In the genomic region with DNA sequence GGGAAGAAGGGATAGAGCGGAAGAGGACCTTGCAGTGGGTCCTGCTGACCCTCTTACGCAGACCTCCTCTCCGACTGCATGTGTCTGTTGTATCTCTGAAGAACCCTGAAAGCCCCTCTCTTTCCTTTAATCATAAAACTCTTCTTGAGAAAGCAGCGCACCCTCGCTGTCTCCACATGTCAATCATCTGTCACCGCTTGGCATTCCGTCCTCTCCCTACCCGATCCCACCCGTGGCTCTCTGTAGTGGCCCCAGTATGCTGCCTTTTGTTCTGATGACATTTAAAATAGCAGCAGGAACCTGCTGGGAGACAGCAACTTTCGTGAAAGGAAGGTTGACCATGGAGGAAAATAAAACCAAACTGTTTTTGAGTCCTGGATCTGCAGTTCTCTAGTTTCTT, we compare ENCODE assay signal across 23 cellular contexts.
"Had no signal": no experiment of that assay in that cellular context is flagged by ENCODE, and none has a peak within 500 bp of the region (broad histone marks: within the 10 kb centered on the region; RNA-seq: fewer than 3 reads in every experiment).

No MANE protein-coding gene starts in this region.

- H3K4me1 ChIP-seq: esophagus muscularis mucosa, esophagus squamous epithelium, foreskin keratinocyte, gastrocnemius medialis, gastroesophageal sphincter, heart left ventricle, heart right ventricle had no signal

- H3K27me3 Mint-ChIP-seq: dendritic cell treated with granulocyte-macrophage colony-stimulating factor and Interleukin-4, amounts not matched to agents 40 ng/mL and 50 ng/mL, for 4 days had no signal

- H3K27ac ChIP-seq: coronary artery, dorsolateral prefrontal cortex, epithelial cell of prostate, esophagus muscularis mucosa, esophagus squamous epithelium, foreskin keratinocyte, gastrocnemius medialis, gastroesophageal sphincter, heart left ventricle, heart right ventricle had no signal

- H3K27me3 ChIP-seq: esophagus squamous epithelium, foreskin keratinocyte had no signal

- H3K4me3 ChIP-seq: coronary artery, dorsolateral prefrontal cortex, esophagus muscularis mucosa, esophagus squamous epithelium, gastrocnemius medialis, gastroesophageal sphincter, heart left ventricle, heart right ventricle had no signal

- H3K9me3 ChIP-seq: esophagus squamous epithelium, gastrocnemius medialis had no signal

- ATAC-seq: effector memory CD8-positive, alpha-beta T cell; esophagus mucosa; foreskin keratinocyte; gastrocnemius medialis; gastroesophageal sphincter; heart left ventricle; heart right ventricle had no signal

- H3K36me3 ChIP-seq: esophagus muscularis mucosa, esophagus squamous epithelium, gastrocnemius medialis, gastroesophageal sphincter, heart left ventricle, heart right ventricle had no signal

- H3K4me3 Mint-ChIP-seq: dendritic cell treated with granulocyte-macrophage colony-stimulating factor and Interleukin-4, amounts not matched to agents 40 ng/mL and 50 ng/mL, for 4 days; effector memory CD8-positive, alpha-beta T cell; endodermal cell had no signal

- H3K27ac Mint-ChIP-seq: dendritic cell treated with granulocyte-macrophage colony-stimulating factor and Interleukin-4, amounts not matched to agents 40 ng/mL and 50 ng/mL, for 4 days; effector memory CD8-positive, alpha-beta T cell; endodermal cell had no signal

- H3K4me1 Mint-ChIP-seq: endodermal cell had no signal

- H3K9me3 Mint-ChIP-seq: dendritic cell treated with granulocyte-macrophage colony-stimulating factor and Interleukin-4, amounts not matched to agents 40 ng/mL and 50 ng/mL, for 4 days had no signal

- DNase-seq: cortex of kidney; dermis blood vessel endothelial cell; dorsolateral prefrontal cortex; effector CD4-positive, alpha-beta T cell; effector CD8-positive, alpha-beta T cell; effector memory CD4-positive, alpha-beta T cell; effector memory CD8-positive, alpha-beta T cell; endodermal cell; erythroblast; esophagus squamous epithelium; foreskin fibroblast; foreskin keratinocyte; foreskin melanocyte; gastrocnemius medialis; glutamatergic neuron; heart left ventricle; heart right ventricle had no signal
